9 cellular contexts compared by ENCODE assay signal in the genomic region with DNA sequence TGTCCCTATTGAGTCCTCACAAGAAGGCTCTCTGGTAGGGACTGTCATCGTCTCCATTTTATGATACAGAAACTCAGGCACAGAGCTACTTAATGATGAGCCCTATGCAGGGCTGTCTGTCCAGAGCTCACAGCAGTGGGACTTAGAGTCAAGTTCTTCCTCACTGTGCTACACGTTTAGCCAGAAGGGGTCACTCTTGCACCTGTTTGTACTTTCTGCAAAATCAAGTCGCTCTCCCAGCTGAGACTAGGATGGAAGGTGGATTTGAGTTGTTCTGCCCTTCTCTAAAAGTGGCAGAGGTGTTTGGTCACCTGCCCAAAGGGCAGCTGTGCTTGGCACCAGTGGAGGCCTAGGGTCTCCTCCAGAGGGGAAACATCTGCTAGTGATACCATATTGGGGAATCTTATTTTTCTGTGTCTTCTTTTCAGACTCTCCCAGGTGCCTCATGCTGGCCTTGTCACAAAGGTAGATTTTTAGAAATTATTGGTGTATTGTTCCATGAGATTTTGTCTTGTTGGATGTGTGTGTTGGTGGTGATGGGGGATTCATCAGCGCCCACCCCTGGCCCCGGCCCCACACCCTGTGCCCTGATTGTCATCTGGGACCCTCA.
A peak's percentile ranks its signal among the peaks of the same experiment; 100 is the strongest.
DNase-seq lines count a peak whose midpoint lies in the region; ATAC-seq and TF ChIP-seq lines count a peak whose summit lies in the region.
"Had no signal": no experiment of that assay in that cellular context is flagged by ENCODE, and none has a peak within 500 bp of the region (broad histone marks: within the 10 kb centered on the region; RNA-seq: fewer than 3 reads in every experiment).

No MANE protein-coding gene starts in this region.

- no peak overlapping the region for H3K4me3 Mint-ChIP-seq in CD4-positive, CD25-positive, alpha-beta regulatory T cell
- H3K4me3 Mint-ChIP-seq in GM23338: no peak overlapping the region
- H3K4me3 Mint-ChIP-seq in endodermal cell: no peak overlapping the region
- no peak overlapping the region for H3K4me3 Mint-ChIP-seq in mesothelial cell of epicardium
- H3K4me3 Mint-ChIP-seq: IgD-negative memory B cell had no signal

- H3K9me3 ChIP-seq in CD4-positive, CD25-positive, alpha-beta regulatory T cell (ENCODE audit: control insufficient read depth in 2 of 2, low read length in 2 of 2): no peaks in the 10 kb centered on the region
- no peaks in the 10 kb centered on the region for H3K9me3 ChIP-seq in endodermal cell (ENCODE audit: control insufficient read depth, low read length)

- H2AFZ ChIP-seq in GM23338: no peak overlapping the region

- no peak overlapping the region for H3K27ac ChIP-seq in CD4-positive, CD25-positive, alpha-beta regulatory T cell (ENCODE audit: insufficient read depth, low read length, poor library complexity, severe bottlenecking)
- H3K27ac ChIP-seq in GM23338 (ENCODE audit: low read depth) (no peak overlapping the region), endodermal cell (ENCODE audit: low read depth, low read length) (no peak overlapping the region)

- H4K20me1 ChIP-seq in GM23338 (replicated peaks; ENCODE audit: insufficient read depth): peaks cover 7% of the 10 kb centered on the region; the same call in 1 of the 2 replicates

- H3K79me2 ChIP-seq in GM23338 (replicated peaks; ENCODE audit: insufficient read depth): no peaks in the 10 kb centered on the region

- peaks cover 4% of the 10 kb centered on the region for H3K27me3 Mint-ChIP-seq in CD4-positive, CD25-positive, alpha-beta regulatory T cell
- peaks cover 4% of the 10 kb centered on the region for H3K27me3 Mint-ChIP-seq in GM23338 (ENCODE audit: insufficient read depth, low read depth, poor library complexity)
- no peaks in the 10 kb centered on the region for H3K27me3 Mint-ChIP-seq in endodermal cell (ENCODE audit: insufficient read depth)
- peaks cover 6% of the 10 kb centered on the region for H3K27me3 Mint-ChIP-seq in mesothelial cell of epicardium (ENCODE audit: low read depth)
- H3K27me3 Mint-ChIP-seq: IgD-negative memory B cell had no signal

- H3K4me2 ChIP-seq in GM23338: no peak overlapping the region

- TF ChIP-seq CTCF in GM23338 (conservative IDR thresholded peaks at IDR 0.05; ENCODE audit: low read depth in 2 of 2) (peak; percentile 74 to 87), endodermal cell (conservative IDR thresholded peaks at IDR 0.05) (peak; percentile 86), mesothelial cell of epicardium (IDR thresholded peaks at IDR 0.05; ENCODE audit: unreplicated experiment) (peak; percentile 38)

- H3K9ac ChIP-seq in endodermal cell (ENCODE audit: extremely low read depth, low read length, poor library complexity, severe bottlenecking): no peak overlapping the region

- no peak overlapping the region for H3K27ac Mint-ChIP-seq in CD4-positive, CD25-positive, alpha-beta regulatory T cell
- no peak overlapping the region; the same call in 1 of the 2 replicates for H3K27ac Mint-ChIP-seq in GM23338
- no peak overlapping the region for H3K27ac Mint-ChIP-seq in endodermal cell
- no peak overlapping the region for H3K27ac Mint-ChIP-seq in mesothelial cell of epicardium
- H3K27ac Mint-ChIP-seq: IgD-negative memory B cell had no signal

- H3K9me3 Mint-ChIP-seq in CD4-positive, CD25-positive, alpha-beta regulatory T cell: no peaks in the 10 kb centered on the region
- H3K9me3 Mint-ChIP-seq in GM23338: no peaks in the 10 kb centered on the region
- no peaks in the 10 kb centered on the region for H3K9me3 Mint-ChIP-seq in endodermal cell
- H3K9me3 Mint-ChIP-seq in mesothelial cell of epicardium: no peaks in the 10 kb centered on the region
- H3K9me3 Mint-ChIP-seq: IgD-negative memory B cell had no signal

- peaks cover 12% of the 10 kb centered on the region for H3K36me3 Mint-ChIP-seq in CD4-positive, CD25-positive, alpha-beta regulatory T cell
- H3K36me3 Mint-ChIP-seq in GM23338 (ENCODE audit: low read depth) (peaks cover 5% of the 10 kb centered on the region; the same call in 2 of the 3 replicates), endodermal cell (ENCODE audit: low read depth) (no peaks in the 10 kb centered on the region), mesothelial cell of epicardium (no peaks in the 10 kb centered on the region)

- WGBS in endodermal cell (ENCODE audit: insufficient coverage in 1 of 2, insufficient read length in 1 of 2), 2 experiments: 33 to 53% methylated on average over 3 to 5 of the region's 5 CpGs

- peak; percentile 27 to 86 (median 53) for DNase-seq in CD4-positive, CD25-positive, alpha-beta regulatory T cell
- DNase-seq in GM23338 (ENCODE audit: low spot score): peak; percentile 91
- DNase-seq in NCI-H460 (ENCODE audit: extremely low read depth, low read depth): peak; percentile 71
- DNase-seq in activated CD4-positive, alpha-beta T cell treated with anti-CD3 and anti-CD28 coated beads for 4 hours: peak; percentile 38 to 62
- DNase-seq in endodermal cell: peak; percentile 91
- DNase-seq in mesothelial cell of epicardium (ENCODE audit: low spot score in 2 of 2, unreplicated experiment in 2 of 2): peak in 1 of 2 experiments; percentile 67
- peak; percentile 66 for DNase-seq in stromal cell of bone marrow (ENCODE audit: low read depth)

- H3K4me1 Mint-ChIP-seq in CD4-positive, CD25-positive, alpha-beta regulatory T cell: no peaks in the 10 kb centered on the region
- H3K4me1 Mint-ChIP-seq in GM23338 (no peaks in the 10 kb centered on the region; the same call in 2 of the 3 replicates), endodermal cell (no peaks in the 10 kb centered on the region), mesothelial cell of epicardium (no peaks in the 10 kb centered on the region)

- H3K27me3 ChIP-seq in CD4-positive, CD25-positive, alpha-beta regulatory T cell (ENCODE audit: control insufficient read depth, insufficient read depth, low read length): no peaks in the 10 kb centered on the region
- no peaks in the 10 kb centered on the region for H3K27me3 ChIP-seq in GM23338 (ENCODE audit: insufficient read depth)
- H3K27me3 ChIP-seq in endodermal cell (ENCODE audit: control insufficient read depth, insufficient read depth, low read length, poor library complexity, severe bottlenecking): no peaks in the 10 kb centered on the region

- H3K4me1 ChIP-seq in CD4-positive, CD25-positive, alpha-beta regulatory T cell (ENCODE audit: control insufficient read depth, insufficient read depth, low read length, poor library complexity, severe bottlenecking): no peaks in the 10 kb centered on the region
- no peaks in the 10 kb centered on the region for H3K4me1 ChIP-seq in GM23338 (ENCODE audit: insufficient read depth)
- H3K4me1 ChIP-seq in endodermal cell (ENCODE audit: control insufficient read depth, insufficient read depth, low read length): no peaks in the 10 kb centered on the region

- ATAC-seq in CD4-positive, CD25-positive, alpha-beta regulatory T cell (ENCODE audit: low read depth in 2 of 2): peak in 1 of 2 donors; percentile 59
- ATAC-seq in GM23338: peak; percentile 59
- no peak for ATAC-seq in HG03159 (IDR thresholded peaks at IDR 0.05; ENCODE audit: unreplicated experiment)

- H3F3A ChIP-seq in GM23338 (replicated peaks; ENCODE audit: low read depth): no peaks in the 10 kb centered on the region

- H3K9me2 ChIP-seq in GM23338 (ENCODE audit: insufficient read depth): no peaks in the 10 kb centered on the region

- no peaks in the 10 kb centered on the region for H3K36me3 ChIP-seq in CD4-positive, CD25-positive, alpha-beta regulatory T cell (ENCODE audit: control insufficient read depth, insufficient read depth, low read length)
- no peaks in the 10 kb centered on the region for H3K36me3 ChIP-seq in GM23338 (ENCODE audit: insufficient read depth)
- H3K36me3 ChIP-seq in endodermal cell (ENCODE audit: control insufficient read depth, insufficient read depth, low read length): no peaks in the 10 kb centered on the region

- no peak overlapping the region for H3K4me3 ChIP-seq in CD4-positive, CD25-positive, alpha-beta regulatory T cell (ENCODE audit: low read depth, low read length)
- H3K4me3 ChIP-seq in GM23338: no peak overlapping the region
- no peak overlapping the region for H3K4me3 ChIP-seq in endodermal cell (ENCODE audit: low read length)

TF ChIP-seq in GM23338, 12 proteins besides CTCF, POLR2A, EP300 and RAD21 (continues in another document):
- TF ChIP-seq, protein P1, sequence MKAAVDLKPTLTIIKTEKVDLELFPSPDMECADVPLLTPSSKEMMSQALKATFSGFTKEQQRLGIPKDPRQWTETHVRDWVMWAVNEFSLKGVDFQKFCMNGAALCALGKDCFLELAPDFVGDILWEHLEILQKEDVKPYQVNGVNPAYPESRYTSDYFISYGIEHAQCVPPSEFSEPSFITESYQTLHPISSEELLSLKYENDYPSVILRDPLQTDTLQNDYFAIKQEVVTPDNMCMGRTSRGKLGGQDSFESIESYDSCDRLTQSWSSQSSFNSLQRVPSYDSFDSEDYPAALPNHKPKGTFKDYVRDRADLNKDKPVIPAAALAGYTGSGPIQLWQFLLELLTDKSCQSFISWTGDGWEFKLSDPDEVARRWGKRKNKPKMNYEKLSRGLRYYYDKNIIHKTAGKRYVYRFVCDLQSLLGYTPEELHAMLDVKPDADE (IDR thresholded peaks at IDR 0.05): no peak
- TF ChIP-seq CREB1 (CRISPR knock-in tag; IDR thresholded peaks at IDR 0.05; ENCODE audit: low read depth) (no peak), STAT1 (IDR thresholded peaks at IDR 0.05; ENCODE audit: unreplicated experiment) (no peak), ZNF114 (CRISPR knock-in tag; IDR thresholded peaks at IDR 0.05) (no peak), NANOG (IDR thresholded peaks at IDR 0.05; ENCODE audit: borderline replicate concordance) (no peak), EZH2 (IDR thresholded peaks at IDR 0.05; ENCODE audit: low read depth, unreplicated experiment) (no peak), ZNF331 (CRISPR knock-in tag; IDR thresholded peaks at IDR 0.05; ENCODE audit: low read depth) (no peak)
